35 cellular contexts compared by ENCODE assay signal in the genomic region with DNA sequence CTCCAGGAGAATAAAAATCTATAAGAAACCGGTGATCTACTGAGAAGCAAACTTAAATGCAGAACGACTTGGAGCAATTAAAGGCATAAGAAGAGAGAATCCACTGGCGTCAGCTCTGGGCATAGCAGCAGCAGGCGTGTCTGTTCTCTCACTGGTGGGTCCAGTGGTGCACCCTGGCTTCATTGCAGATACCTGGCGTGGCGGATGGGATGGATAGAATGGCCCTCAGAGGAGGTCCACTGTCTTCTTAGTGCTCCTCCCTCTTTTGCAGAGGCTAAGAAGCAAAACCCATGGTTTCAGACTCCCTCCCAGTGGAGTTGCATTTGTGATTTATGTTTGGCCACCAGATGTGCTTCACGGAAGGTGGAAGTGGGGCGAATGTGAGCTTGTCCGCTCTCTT. TPM values are rescaled to one million over a fixed set of nuclear protein-coding genes. Genes with fewer than 3 reads are reported as not detected.
"Had no signal": no experiment of that assay in that cellular context is flagged by ENCODE, and none has a peak within 500 bp of the region (broad histone marks: within the 10 kb centered on the region; RNA-seq: fewer than 3 reads in every experiment).

No MANE protein-coding gene starts in this region.

- FAIRE-seq: colon, endometrium, endothelial cell of umbilical vein had no signal

- ATAC-seq: activated naive CD8-positive, alpha-beta T cell treated with anti-CD3 and anti-CD28 coated beads, Interleukin-2, amount 50 U/mL, for 24 hours; activated T-cell treated with anti-CD3 and anti-CD28 coated beads, Interleukin-2, amount 50 U/mL, for 72 hours; body of pancreas; gastroesophageal sphincter; T-helper 17 cell; WTC11 had no signal

- H3K27me3 ChIP-seq: adrenal gland, body of pancreas had no signal

- H3K4me3 ChIP-seq: adrenal gland, body of pancreas, esophagus squamous epithelium, gastroesophageal sphincter had no signal

- H3K9me3 ChIP-seq: adrenal gland, body of pancreas, gastroesophageal sphincter had no signal

- H3K27ac ChIP-seq: adrenal gland, body of pancreas, epithelial cell of prostate, esophagus squamous epithelium, gastroesophageal sphincter, VCaP had no signal

- H3K36me3 ChIP-seq: adrenal gland, esophagus squamous epithelium, gastroesophageal sphincter had no signal

- DNase-seq: activated CD4-positive, alpha-beta memory T cell treated with anti-CD3 and anti-CD28 coated beads, Interleukin-2, amount 10 ng/mL, durations not matched to agents 7 days and 5 days; activated CD4-positive, alpha-beta T cell treated with anti-CD3 and anti-CD28 coated beads for 1 hour; activated CD4-positive, alpha-beta T cell treated with anti-CD3 and anti-CD28 coated beads for 4 hours; activated CD4-positive, alpha-beta T cell treated with anti-CD3 and anti-CD28 coated beads, Interleukin-2, amount 10 ng/mL, durations not matched to agents 7 days and 5 days; activated CD4-positive, alpha-beta T cell treated with anti-CD3 and anti-CD28 coated beads, Interleukin-2, amount 50 U/mL, for 4 hours; activated CD8-positive, alpha-beta memory T cell treated with anti-CD3 and anti-CD28 coated beads, Interleukin-2, amount 50 U/mL, for 48 hours; activated naive CD4-positive, alpha-beta T cell treated with anti-CD3 and anti-CD28 coated beads for 36 hours; activated naive CD8-positive, alpha-beta T cell treated with anti-CD3 and anti-CD28 coated beads for 36 hours; activated naive CD8-positive, alpha-beta T cell treated with anti-CD3 and anti-CD28 coated beads, Interleukin-2, amount 50 U/mL, for 24 hours; activated T-cell treated with anti-CD3 and anti-CD28 coated beads for 4 hours; activated T-cell treated with anti-CD3 and anti-CD28 coated beads, Interleukin-2, amount 50 U/mL, for 24 hours; activated T-cell treated with anti-CD3 and anti-CD28 coated beads, Interleukin-2, amount 50 U/mL, for 72 hours; amygdala; aorta; body of pancreas; caudate nucleus; effector CD8-positive, alpha-beta T cell; esophagus squamous epithelium; foreskin melanocyte; T-helper 1 cell; T-helper 17 cell had no signal

- H3K4me1 ChIP-seq: adrenal gland, body of pancreas, esophagus squamous epithelium, gastroesophageal sphincter had no signal

RNA-seq across cellular contexts. Expression of a gene that starts 50.9 kb away (rescaled TPM):
- total RNA-seq: activated CD4-positive, alpha-beta memory T cell treated with anti-CD3 and anti-CD28 coated beads, Interleukin-2, amount 10 ng/mL, durations not matched to agents 7 days and 5 days; activated CD4-positive, alpha-beta T cell treated with anti-CD3 and anti-CD28 coated beads, Interleukin-2, amount 10 ng/mL, durations not matched to agents 7 days and 5 days; activated naive CD4-positive, alpha-beta T cell treated with anti-CD3 and anti-CD28 coated beads for 36 hours; activated naive CD8-positive, alpha-beta T cell treated with anti-CD3 and anti-CD28 coated beads for 36 hours; activated T-cell treated with anti-CD3 and anti-CD28 coated beads, Interleukin-2, amount 50 U/mL, for 72 hours; adrenal gland; aorta; body of pancreas; chondrocyte; dermis microvascular lymphatic vessel endothelial cell; endothelial cell of umbilical vein; esophagus squamous epithelium; fibroblast of lung; fibroblast of villous mesenchyme; gastroesophageal sphincter; glomerular endothelial cell; T-helper 17 cell; WTC11 had no signal
- polyA plus RNA-seq: adrenal gland, aorta, endothelial cell of umbilical vein, esophagus, fibroblast of lung had no signal
